1 cellular context compared by ENCODE assay signal in the genomic region with DNA sequence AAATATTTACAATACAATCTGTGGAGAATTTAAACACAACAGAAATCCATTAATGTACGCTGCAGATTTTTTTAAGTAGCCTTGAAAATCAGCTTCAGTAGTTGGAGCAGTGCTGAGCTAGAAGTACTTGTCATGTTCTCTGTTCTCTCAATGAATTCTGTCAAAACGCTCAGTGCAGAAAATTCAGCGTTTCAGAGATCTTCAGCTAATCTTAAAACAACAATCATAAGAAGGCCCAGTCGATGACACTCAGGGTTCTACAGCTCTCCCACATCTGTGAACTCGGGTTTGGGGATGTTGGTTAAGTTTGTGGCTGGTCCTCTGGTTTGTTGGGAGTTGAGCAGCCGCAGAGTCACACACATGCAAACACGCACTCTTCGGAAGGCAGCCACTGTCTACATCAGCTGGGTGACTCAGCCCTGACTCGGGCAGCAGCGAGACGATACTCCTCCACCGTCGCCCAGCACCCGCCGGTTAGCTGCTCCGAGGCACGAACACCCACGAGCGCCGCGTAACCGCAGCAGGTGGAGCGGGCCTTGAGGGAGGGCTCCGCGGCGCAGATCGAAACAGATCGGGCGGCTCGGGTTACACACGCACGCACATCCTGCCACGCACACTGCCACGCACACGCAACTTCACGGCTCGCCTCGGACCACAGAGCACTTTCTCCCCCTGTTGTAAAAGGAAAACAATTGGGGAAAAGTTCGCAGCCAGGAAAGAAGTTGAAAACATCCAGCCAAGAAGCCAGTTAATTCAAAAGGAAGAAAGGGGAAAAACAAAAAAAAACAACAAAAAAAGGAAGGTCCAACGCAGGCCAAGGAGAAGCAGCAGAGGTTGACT.
A peak's percentile ranks its signal among the peaks of the same experiment; 100 is the strongest.
TF ChIP-seq lines count a peak whose summit lies in the region.

No MANE protein-coding gene starts in this region.

TF ChIP-seq in HepG2, 621 proteins besides CTCF, POLR2A, EP300 and RAD21 (continued from another document and continues in another):
- TF ChIP-seq, protein P1, sequence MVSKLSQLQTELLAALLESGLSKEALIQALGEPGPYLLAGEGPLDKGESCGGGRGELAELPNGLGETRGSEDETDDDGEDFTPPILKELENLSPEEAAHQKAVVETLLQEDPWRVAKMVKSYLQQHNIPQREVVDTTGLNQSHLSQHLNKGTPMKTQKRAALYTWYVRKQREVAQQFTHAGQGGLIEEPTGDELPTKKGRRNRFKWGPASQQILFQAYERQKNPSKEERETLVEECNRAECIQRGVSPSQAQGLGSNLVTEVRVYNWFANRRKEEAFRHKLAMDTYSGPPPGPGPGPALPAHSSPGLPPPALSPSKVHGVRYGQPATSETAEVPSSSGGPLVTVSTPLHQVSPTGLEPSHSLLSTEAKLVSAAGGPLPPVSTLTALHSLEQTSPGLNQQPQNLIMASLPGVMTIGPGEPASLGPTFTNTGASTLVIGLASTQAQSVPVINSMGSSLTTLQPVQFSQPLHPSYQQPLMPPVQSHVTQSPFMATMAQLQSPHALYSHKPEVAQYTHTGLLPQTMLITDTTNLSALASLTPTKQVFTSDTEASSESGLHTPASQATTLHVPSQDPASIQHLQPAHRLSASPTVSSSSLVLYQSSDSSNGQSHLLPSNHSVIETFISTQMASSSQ (IDR thresholded peaks at IDR 0.05; ENCODE audit: low read depth) = no peak
- TF ChIP-seq, protein P1 (CRISPR knock-in tag; IDR thresholded peaks at IDR 0.05; ENCODE audit: borderline replicate concordance) = no peak
- TF ChIP-seq SRF (IDR thresholded peaks at IDR 0.05; ENCODE audit: low read depth, low read length) = no peak
- TF ChIP-seq FOXA3 (CRISPR knock-in tag; IDR thresholded peaks at IDR 0.05) = no peak
- no peak for TF ChIP-seq ZNF547 (CRISPR knock-in tag; IDR thresholded peaks at IDR 0.05)
- no peak for TF ChIP-seq SUZ12 (IDR thresholded peaks at IDR 0.05; ENCODE audit: low read depth, low read length)
- TF ChIP-seq ZNF501 (CRISPR knock-in tag; IDR thresholded peaks at IDR 0.05) = peak; percentile 40; the same call in 1 of the 2 replicates
- TF ChIP-seq FOXP1 (IDR thresholded peaks at IDR 0.05) = no peak
- no peak for TF ChIP-seq FOXP1 (CRISPR knock-in tag; IDR thresholded peaks at IDR 0.05)
- no peak for TF ChIP-seq ZNF121 (CRISPR knock-in tag; IDR thresholded peaks at IDR 0.05)
- TF ChIP-seq, protein P2, sequence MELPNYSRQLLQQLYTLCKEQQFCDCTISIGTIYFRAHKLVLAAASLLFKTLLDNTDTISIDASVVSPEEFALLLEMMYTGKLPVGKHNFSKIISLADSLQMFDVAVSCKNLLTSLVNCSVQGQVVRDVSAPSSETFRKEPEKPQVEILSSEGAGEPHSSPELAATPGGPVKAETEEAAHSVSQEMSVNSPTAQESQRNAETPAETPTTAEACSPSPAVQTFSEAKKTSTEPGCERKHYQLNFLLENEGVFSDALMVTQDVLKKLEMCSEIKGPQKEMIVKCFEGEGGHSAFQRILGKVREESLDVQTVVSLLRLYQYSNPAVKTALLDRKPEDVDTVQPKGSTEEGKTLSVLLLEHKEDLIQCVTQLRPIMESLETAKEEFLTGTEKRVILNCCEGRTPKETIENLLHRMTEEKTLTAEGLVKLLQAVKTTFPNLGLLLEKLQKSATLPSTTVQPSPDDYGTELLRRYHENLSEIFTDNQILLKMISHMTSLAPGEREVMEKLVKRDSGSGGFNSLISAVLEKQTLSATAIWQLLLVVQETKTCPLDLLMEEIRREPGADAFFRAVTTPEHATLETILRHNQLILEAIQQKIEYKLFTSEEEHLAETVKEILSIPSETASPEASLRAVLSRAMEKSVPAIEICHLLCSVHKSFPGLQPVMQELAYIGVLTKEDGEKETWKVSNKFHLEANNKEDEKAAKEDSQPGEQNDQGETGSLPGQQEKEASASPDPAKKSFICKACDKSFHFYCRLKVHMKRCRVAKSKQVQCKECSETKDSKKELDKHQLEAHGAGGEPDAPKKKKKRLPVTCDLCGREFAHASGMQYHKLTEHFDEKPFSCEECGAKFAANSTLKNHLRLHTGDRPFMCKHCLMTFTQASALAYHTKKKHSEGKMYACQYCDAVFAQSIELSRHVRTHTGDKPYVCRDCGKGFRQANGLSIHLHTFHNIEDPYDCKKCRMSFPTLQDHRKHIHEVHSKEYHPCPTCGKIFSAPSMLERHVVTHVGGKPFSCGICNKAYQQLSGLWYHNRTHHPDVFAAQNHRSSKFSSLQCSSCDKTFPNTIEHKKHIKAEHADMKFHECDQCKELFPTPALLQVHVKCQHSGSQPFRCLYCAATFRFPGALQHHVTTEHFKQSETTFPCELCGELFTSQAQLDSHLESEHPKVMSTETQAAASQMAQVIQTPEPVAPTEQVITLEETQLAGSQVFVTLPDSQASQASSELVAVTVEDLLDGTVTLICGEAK (IDR thresholded peaks at IDR 0.05) = no peak
- TF ChIP-seq, protein P2 (CRISPR knock-in tag; IDR thresholded peaks at IDR 0.05) = no peak
- TF ChIP-seq, protein P3, sequence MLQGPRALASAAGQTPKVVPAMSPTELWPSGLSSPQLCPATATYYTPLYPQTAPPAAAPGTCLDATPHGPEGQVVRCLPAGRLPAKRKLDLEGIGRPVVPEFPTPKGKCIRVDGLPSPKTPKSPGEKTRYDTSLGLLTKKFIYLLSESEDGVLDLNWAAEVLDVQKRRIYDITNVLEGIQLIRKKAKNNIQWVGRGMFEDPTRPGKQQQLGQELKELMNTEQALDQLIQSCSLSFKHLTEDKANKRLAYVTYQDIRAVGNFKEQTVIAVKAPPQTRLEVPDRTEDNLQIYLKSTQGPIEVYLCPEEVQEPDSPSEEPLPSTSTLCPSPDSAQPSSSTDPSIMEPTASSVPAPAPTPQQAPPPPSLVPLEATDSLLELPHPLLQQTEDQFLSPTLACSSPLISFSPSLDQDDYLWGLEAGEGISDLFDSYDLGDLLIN (CRISPR knock-in tag; IDR thresholded peaks at IDR 0.05; ENCODE audit: borderline replicate concordance) = no peak
- no peak for TF ChIP-seq SP1 (IDR thresholded peaks at IDR 0.05)
- no peak for TF ChIP-seq SP1 (CRISPR knock-in tag; IDR thresholded peaks at IDR 0.05)
- no peak for TF ChIP-seq ELF3 (CRISPR knock-in tag; IDR thresholded peaks at IDR 0.05)
- TF ChIP-seq NFIC (IDR thresholded peaks at IDR 0.05; ENCODE audit: low read length) = no peak
- TF ChIP-seq ZNF713 (CRISPR knock-in tag; IDR thresholded peaks at IDR 0.05) = no peak
- TF ChIP-seq PAX8 (CRISPR knock-in tag; IDR thresholded peaks at IDR 0.05; ENCODE audit: borderline replicate concordance) = no peak
- TF ChIP-seq, protein P4, sequence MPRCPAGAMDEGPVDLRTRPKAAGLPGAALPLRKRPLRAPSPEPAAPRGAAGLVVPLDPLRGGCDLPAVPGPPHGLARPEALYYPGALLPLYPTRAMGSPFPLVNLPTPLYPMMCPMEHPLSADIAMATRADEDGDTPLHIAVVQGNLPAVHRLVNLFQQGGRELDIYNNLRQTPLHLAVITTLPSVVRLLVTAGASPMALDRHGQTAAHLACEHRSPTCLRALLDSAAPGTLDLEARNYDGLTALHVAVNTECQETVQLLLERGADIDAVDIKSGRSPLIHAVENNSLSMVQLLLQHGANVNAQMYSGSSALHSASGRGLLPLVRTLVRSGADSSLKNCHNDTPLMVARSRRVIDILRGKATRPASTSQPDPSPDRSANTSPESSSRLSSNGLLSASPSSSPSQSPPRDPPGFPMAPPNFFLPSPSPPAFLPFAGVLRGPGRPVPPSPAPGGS (CRISPR knock-in tag; IDR thresholded peaks at IDR 0.05) = no peak
- no peak for TF ChIP-seq ZNF484 (CRISPR knock-in tag; IDR thresholded peaks at IDR 0.05; ENCODE audit: borderline replicate concordance, low read depth)
- no peak for TF ChIP-seq ONECUT2 (CRISPR knock-in tag; IDR thresholded peaks at IDR 0.05)
- TF ChIP-seq MAFG (CRISPR knock-in tag; IDR thresholded peaks at IDR 0.05) = no peak; the same call in 1 of the 2 replicates
- TF ChIP-seq, protein P5, sequence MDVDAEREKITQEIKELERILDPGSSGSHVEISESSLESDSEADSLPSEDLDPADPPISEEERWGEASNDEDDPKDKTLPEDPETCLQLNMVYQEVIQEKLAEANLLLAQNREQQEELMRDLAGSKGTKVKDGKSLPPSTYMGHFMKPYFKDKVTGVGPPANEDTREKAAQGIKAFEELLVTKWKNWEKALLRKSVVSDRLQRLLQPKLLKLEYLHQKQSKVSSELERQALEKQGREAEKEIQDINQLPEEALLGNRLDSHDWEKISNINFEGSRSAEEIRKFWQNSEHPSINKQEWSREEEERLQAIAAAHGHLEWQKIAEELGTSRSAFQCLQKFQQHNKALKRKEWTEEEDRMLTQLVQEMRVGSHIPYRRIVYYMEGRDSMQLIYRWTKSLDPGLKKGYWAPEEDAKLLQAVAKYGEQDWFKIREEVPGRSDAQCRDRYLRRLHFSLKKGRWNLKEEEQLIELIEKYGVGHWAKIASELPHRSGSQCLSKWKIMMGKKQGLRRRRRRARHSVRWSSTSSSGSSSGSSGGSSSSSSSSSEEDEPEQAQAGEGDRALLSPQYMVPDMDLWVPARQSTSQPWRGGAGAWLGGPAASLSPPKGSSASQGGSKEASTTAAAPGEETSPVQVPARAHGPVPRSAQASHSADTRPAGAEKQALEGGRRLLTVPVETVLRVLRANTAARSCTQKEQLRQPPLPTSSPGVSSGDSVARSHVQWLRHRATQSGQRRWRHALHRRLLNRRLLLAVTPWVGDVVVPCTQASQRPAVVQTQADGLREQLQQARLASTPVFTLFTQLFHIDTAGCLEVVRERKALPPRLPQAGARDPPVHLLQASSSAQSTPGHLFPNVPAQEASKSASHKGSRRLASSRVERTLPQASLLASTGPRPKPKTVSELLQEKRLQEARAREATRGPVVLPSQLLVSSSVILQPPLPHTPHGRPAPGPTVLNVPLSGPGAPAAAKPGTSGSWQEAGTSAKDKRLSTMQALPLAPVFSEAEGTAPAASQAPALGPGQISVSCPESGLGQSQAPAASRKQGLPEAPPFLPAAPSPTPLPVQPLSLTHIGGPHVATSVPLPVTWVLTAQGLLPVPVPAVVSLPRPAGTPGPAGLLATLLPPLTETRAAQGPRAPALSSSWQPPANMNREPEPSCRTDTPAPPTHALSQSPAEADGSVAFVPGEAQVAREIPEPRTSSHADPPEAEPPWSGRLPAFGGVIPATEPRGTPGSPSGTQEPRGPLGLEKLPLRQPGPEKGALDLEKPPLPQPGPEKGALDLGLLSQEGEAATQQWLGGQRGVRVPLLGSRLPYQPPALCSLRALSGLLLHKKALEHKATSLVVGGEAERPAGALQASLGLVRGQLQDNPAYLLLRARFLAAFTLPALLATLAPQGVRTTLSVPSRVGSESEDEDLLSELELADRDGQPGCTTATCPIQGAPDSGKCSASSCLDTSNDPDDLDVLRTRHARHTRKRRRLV (CRISPR knock-in tag; IDR thresholded peaks at IDR 0.05) = no peak
- TF ChIP-seq ATAD3A (CRISPR knock-in tag; IDR thresholded peaks at IDR 0.05) = no peak
- TF ChIP-seq, protein P6, sequence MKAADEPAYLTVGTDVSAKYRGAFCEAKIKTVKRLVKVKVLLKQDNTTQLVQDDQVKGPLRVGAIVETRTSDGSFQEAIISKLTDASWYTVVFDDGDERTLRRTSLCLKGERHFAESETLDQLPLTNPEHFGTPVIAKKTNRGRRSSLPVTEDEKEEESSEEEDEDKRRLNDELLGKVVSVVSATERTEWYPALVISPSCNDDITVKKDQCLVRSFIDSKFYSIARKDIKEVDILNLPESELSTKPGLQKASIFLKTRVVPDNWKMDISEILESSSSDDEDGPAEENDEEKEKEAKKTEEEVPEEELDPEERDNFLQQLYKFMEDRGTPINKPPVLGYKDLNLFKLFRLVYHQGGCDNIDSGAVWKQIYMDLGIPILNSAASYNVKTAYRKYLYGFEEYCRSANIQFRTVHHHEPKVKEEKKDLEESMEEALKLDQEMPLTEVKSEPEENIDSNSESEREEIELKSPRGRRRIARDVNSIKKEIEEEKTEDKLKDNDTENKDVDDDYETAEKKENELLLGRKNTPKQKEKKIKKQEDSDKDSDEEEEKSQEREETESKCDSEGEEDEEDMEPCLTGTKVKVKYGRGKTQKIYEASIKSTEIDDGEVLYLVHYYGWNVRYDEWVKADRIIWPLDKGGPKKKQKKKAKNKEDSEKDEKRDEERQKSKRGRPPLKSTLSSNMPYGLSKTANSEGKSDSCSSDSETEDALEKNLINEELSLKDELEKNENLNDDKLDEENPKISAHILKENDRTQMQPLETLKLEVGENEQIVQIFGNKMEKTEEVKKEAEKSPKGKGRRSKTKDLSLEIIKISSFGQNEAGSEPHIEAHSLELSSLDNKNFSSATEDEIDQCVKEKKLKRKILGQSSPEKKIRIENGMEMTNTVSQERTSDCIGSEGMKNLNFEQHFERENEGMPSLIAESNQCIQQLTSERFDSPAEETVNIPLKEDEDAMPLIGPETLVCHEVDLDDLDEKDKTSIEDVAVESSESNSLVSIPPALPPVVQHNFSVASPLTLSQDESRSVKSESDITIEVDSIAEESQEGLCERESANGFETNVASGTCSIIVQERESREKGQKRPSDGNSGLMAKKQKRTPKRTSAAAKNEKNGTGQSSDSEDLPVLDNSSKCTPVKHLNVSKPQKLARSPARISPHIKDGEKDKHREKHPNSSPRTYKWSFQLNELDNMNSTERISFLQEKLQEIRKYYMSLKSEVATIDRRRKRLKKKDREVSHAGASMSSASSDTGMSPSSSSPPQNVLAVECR (CRISPR knock-in tag; IDR thresholded peaks at IDR 0.05; ENCODE audit: borderline replicate concordance) = peak; percentile 74; the same call in 1 of the 2 replicates
